1 cellular context compared by ENCODE assay signal in genomic region chr11:17683378-17684161, GRCh38.
TF ChIP-seq lines count a peak whose summit lies in the region.

No MANE protein-coding gene starts in this region.

TF ChIP-seq in IMR-90, 13 proteins besides CTCF, POLR2A, EP300 and RAD21 (continued from another document):
- TF ChIP-seq CHD1 (IDR thresholded peaks at IDR 0.05; ENCODE audit: low read depth, low read length) (no peak), ELK1 (IDR thresholded peaks at IDR 0.05; ENCODE audit: borderline replicate concordance, low read depth, low read length) (no peak), CEBPB (IDR thresholded peaks at IDR 0.05; ENCODE audit: low read depth, low read length) (no peak), SMC3 (IDR thresholded peaks at IDR 0.05; ENCODE audit: low read depth, low read length) (no peak), NFE2L2 (IDR thresholded peaks at IDR 0.05; ENCODE audit: low read depth, low read length) (no peak), FOS (IDR thresholded peaks at IDR 0.05; ENCODE audit: low read depth, low read length) (no peak), RCOR1 (IDR thresholded peaks at IDR 0.05; ENCODE audit: insufficient replicate concordance, low read length) (no peak), RFX5 (IDR thresholded peaks at IDR 0.05; ENCODE audit: low read depth, low read length) (no peak)
